ENCODE assay signal across 1 cellular context in genomic region chr2:226122067-226122466, GRCh38.
TF ChIP-seq lines count a peak whose summit lies in the region.

No MANE protein-coding gene starts in this region.

TF ChIP-seq in IMR-90, 13 proteins besides CTCF, POLR2A, EP300 and RAD21:
- TF ChIP-seq MAZ (IDR thresholded peaks at IDR 0.05; ENCODE audit: borderline replicate concordance, low read depth, low read length) (no peak), RCOR1 (IDR thresholded peaks at IDR 0.05; ENCODE audit: insufficient replicate concordance, low read length) (no peak), FOS (IDR thresholded peaks at IDR 0.05; ENCODE audit: low read depth, low read length) (no peak), CHD1 (IDR thresholded peaks at IDR 0.05; ENCODE audit: low read depth, low read length) (no peak), NFE2L2 (IDR thresholded peaks at IDR 0.05; ENCODE audit: low read depth, low read length) (no peak), SMC3 (IDR thresholded peaks at IDR 0.05; ENCODE audit: low read depth, low read length) (no peak), MAFK (IDR thresholded peaks at IDR 0.05; ENCODE audit: low read depth, low read length) (no peak)
